Comparison of ENCODE assay signal across 1 cellular context in the genomic region with DNA sequence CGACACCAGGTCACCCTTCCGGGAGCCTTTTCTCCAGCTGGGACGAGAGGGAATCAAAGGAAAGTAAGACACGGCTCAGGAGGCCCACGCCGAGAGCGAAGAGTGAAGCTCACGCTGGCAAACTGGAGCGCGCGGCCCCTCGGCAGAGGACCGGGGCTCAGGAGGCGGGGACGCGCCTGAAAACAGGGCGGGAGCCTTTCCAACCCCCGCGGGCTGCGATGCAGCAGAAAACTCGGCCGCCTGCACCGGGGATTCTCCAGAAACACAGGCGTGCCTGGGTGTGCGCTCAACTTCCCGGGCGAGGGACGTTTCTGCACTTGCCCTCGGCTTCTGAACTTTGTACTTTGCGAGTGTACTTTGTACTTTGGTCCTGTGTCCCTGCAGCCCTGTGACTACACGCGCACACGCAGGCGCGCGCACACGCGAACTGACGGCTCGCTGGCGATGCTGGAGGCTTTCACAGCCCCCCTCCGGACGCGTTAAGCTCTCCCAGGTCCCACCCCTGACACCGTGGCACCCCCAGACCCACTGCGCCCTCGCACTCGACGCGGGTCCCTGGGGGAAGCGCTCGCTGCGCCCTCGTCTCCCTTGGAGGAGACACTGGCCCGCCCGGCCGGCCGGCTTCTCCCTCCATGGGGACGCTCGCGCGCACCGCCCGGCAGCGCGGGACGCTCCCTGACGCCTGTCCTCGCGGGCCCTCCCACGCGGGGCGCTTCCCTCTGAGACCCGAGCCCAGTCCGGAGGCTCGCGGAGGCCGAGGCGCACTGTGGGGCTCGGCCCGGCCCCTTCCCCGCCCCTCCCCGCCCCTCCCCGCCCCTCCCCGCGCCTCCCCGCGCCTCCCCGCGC.
TF ChIP-seq lines count a peak whose summit lies in the region.

No MANE protein-coding gene starts in this region.

TF ChIP-seq in HEK293, 187 proteins besides CTCF, POLR2A, EP300 and RAD21 (continued from another document and continues in another):
- TF ChIP-seq, protein P1, sequence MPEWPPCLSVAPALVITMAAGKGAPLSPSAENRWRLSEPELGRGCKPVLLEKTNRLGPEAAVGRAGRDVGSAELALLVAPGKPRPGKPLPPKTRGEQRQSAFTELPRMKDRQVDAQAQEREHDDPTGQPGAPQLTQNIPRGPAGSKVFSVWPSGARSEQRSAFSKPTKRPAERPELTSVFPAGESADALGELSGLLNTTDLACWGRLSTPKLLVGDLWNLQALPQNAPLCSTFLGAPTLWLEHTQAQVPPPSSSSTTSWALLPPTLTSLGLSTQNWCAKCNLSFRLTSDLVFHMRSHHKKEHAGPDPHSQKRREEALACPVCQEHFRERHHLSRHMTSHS (tag by site-specific recombination; IDR thresholded peaks at IDR 0.05), result no peak
- TF ChIP-seq WT1 (tag by site-specific recombination; IDR thresholded peaks at IDR 0.05), result no peak
- TF ChIP-seq ZNF677 (tag by site-specific recombination; IDR thresholded peaks at IDR 0.05), result no peak
- peak; percentile 27; the same call in 1 of the 2 replicates for TF ChIP-seq ZNF76 (tag by site-specific recombination; IDR thresholded peaks at IDR 0.05; ENCODE audit: borderline replicate concordance, low read depth)
- peak; percentile 38 for TF ChIP-seq KLF8 (tag by site-specific recombination; IDR thresholded peaks at IDR 0.05)
- TF ChIP-seq ZNF501 (tag by site-specific recombination; IDR thresholded peaks at IDR 0.05), result peak; percentile 68; the same call in 1 of the 2 replicates
- TF ChIP-seq ZNF664 (tag by site-specific recombination; IDR thresholded peaks at IDR 0.05), result no peak
- TF ChIP-seq ZNF621 (tag by site-specific recombination; IDR thresholded peaks at IDR 0.05), result no peak
- TF ChIP-seq ZBTB21 (tag by site-specific recombination; IDR thresholded peaks at IDR 0.05), result no peak
- no peak for TF ChIP-seq ZBTB1 (tag by site-specific recombination; IDR thresholded peaks at IDR 0.05)
- TF ChIP-seq ZNF747 (tag by site-specific recombination; IDR thresholded peaks at IDR 0.05), result no peak
- no peak for TF ChIP-seq GFI1B (tag by site-specific recombination; IDR thresholded peaks at IDR 0.05)
- TF ChIP-seq, protein P2, sequence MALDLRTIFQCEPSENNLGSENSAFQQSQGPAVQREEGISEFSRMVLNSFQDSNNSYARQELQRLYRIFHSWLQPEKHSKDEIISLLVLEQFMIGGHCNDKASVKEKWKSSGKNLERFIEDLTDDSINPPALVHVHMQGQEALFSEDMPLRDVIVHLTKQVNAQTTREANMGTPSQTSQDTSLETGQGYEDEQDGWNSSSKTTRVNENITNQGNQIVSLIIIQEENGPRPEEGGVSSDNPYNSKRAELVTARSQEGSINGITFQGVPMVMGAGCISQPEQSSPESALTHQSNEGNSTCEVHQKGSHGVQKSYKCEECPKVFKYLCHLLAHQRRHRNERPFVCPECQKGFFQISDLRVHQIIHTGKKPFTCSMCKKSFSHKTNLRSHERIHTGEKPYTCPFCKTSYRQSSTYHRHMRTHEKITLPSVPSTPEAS (tag by site-specific recombination; IDR thresholded peaks at IDR 0.05), result no peak
- no peak for TF ChIP-seq ZNF350 (tag by site-specific recombination; IDR thresholded peaks at IDR 0.05)
- TF ChIP-seq ZNF776 (tag by site-specific recombination; IDR thresholded peaks at IDR 0.05; ENCODE audit: borderline replicate concordance), result no peak
- peak; percentile 91 for TF ChIP-seq ZNF335 (tag by site-specific recombination; conservative IDR thresholded peaks at IDR 0.05)
- TF ChIP-seq, protein P3, sequence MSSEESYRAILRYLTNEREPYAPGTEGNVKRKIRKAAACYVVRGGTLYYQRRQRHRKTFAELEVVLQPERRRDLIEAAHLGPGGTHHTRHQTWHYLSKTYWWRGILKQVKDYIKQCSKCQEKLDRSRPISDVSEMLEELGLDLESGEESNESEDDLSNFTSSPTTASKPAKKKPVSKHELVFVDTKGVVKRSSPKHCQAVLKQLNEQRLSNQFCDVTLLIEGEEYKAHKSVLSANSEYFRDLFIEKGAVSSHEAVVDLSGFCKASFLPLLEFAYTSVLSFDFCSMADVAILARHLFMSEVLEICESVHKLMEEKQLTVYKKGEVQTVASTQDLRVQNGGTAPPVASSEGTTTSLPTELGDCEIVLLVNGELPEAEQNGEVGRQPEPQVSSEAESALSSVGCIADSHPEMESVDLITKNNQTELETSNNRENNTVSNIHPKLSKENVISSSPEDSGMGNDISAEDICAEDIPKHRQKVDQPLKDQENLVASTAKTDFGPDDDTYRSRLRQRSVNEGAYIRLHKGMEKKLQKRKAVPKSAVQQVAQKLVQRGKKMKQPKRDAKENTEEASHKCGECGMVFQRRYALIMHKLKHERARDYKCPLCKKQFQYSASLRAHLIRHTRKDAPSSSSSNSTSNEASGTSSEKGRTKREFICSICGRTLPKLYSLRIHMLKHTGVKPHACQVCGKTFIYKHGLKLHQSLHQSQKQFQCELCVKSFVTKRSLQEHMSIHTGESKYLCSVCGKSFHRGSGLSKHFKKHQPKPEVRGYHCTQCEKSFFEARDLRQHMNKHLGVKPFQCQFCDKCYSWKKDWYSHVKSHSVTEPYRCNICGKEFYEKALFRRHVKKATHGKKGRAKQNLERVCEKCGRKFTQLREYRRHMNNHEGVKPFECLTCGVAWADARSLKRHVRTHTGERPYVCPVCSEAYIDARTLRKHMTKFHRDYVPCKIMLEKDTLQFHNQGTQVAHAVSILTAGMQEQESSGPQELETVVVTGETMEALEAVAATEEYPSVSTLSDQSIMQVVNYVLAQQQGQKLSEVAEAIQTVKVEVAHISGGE (tag by site-specific recombination; conservative IDR thresholded peaks at IDR 0.05; ENCODE audit: low read depth), result peak; percentile 91
- TF ChIP-seq ZNF843 (tag by site-specific recombination; IDR thresholded peaks at IDR 0.05), result 0 out of 2 replicates have a peak, but pooled peaks have one; percentile 18
- no peak for TF ChIP-seq ZNF585B (tag by site-specific recombination; IDR thresholded peaks at IDR 0.05)
- TF ChIP-seq ZNF223 (tag by site-specific recombination; IDR thresholded peaks at IDR 0.05), result no peak
- no peak for TF ChIP-seq ZNF311 (tag by site-specific recombination; IDR thresholded peaks at IDR 0.05; ENCODE audit: borderline replicate concordance)
- TF ChIP-seq GLIS2 (tag by site-specific recombination; IDR thresholded peaks at IDR 0.05), result peak; percentile 71
- 0 out of 2 replicates have a peak, but pooled peaks have one; percentile 54 for TF ChIP-seq ZBTB7A (tag by site-specific recombination; IDR thresholded peaks at IDR 0.05; ENCODE audit: low read depth)
- TF ChIP-seq SP2 (tag by site-specific recombination; IDR thresholded peaks at IDR 0.05), result peak; percentile 65
- no peak for TF ChIP-seq ZNF658 (tag by site-specific recombination; IDR thresholded peaks at IDR 0.05)
- no peak for TF ChIP-seq ZNF560 (tag by site-specific recombination; IDR thresholded peaks at IDR 0.05; ENCODE audit: borderline replicate concordance)
- TF ChIP-seq ZNF473 (tag by site-specific recombination; IDR thresholded peaks at IDR 0.05), result no peak
- peak; percentile 83 for TF ChIP-seq ZNF2 (tag by site-specific recombination; IDR thresholded peaks at IDR 0.05)
- TF ChIP-seq ZNF341 (tag by site-specific recombination; IDR thresholded peaks at IDR 0.05; ENCODE audit: low read depth), result peak; percentile 74
- no peak for TF ChIP-seq HOXA7 (CRISPR knock-in tag; IDR thresholded peaks at IDR 0.05; ENCODE audit: borderline replicate concordance)
- peak; percentile 28; the same call in 1 of the 2 replicates for TF ChIP-seq SP7 (tag by site-specific recombination; IDR thresholded peaks at IDR 0.05)
- TF ChIP-seq ZNF791 (tag by site-specific recombination; IDR thresholded peaks at IDR 0.05), result no peak
- TF ChIP-seq ZNF391 (tag by site-specific recombination; IDR thresholded peaks at IDR 0.05; ENCODE audit: borderline replicate concordance, low read depth), result no peak
- TF ChIP-seq, protein P4, sequence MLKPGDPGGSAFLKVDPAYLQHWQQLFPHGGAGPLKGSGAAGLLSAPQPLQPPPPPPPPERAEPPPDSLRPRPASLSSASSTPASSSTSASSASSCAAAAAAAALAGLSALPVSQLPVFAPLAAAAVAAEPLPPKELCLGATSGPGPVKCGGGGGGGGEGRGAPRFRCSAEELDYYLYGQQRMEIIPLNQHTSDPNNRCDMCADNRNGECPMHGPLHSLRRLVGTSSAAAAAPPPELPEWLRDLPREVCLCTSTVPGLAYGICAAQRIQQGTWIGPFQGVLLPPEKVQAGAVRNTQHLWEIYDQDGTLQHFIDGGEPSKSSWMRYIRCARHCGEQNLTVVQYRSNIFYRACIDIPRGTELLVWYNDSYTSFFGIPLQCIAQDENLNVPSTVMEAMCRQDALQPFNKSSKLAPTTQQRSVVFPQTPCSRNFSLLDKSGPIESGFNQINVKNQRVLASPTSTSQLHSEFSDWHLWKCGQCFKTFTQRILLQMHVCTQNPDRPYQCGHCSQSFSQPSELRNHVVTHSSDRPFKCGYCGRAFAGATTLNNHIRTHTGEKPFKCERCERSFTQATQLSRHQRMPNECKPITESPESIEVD (tag by site-specific recombination; IDR thresholded peaks at IDR 0.05), result no peak
- TF ChIP-seq, protein P5, sequence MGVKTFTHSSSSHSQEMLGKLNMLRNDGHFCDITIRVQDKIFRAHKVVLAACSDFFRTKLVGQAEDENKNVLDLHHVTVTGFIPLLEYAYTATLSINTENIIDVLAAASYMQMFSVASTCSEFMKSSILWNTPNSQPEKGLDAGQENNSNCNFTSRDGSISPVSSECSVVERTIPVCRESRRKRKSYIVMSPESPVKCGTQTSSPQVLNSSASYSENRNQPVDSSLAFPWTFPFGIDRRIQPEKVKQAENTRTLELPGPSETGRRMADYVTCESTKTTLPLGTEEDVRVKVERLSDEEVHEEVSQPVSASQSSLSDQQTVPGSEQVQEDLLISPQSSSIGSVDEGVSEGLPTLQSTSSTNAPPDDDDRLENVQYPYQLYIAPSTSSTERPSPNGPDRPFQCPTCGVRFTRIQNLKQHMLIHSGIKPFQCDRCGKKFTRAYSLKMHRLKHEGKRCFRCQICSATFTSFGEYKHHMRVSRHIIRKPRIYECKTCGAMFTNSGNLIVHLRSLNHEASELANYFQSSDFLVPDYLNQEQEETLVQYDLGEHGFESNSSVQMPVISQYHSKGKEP (tag by site-specific recombination; IDR thresholded peaks at IDR 0.05), result 0 out of 2 replicates have a peak, but pooled peaks have one; percentile 18
- peak; percentile 42; the same call in 1 of the 2 replicates for TF ChIP-seq PRDM1 (tag by site-specific recombination; IDR thresholded peaks at IDR 0.05)
- TF ChIP-seq, protein P6, sequence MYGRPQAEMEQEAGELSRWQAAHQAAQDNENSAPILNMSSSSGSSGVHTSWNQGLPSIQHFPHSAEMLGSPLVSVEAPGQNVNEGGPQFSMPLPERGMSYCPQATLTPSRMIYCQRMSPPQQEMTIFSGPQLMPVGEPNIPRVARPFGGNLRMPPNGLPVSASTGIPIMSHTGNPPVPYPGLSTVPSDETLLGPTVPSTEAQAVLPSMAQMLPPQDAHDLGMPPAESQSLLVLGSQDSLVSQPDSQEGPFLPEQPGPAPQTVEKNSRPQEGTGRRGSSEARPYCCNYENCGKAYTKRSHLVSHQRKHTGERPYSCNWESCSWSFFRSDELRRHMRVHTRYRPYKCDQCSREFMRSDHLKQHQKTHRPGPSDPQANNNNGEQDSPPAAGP (tag by site-specific recombination; IDR thresholded peaks at IDR 0.05), result 0 out of 2 replicates have a peak, but pooled peaks have one; percentile 44
- TF ChIP-seq YY2 (tag by site-specific recombination; IDR thresholded peaks at IDR 0.05), result no peak
- no peak for TF ChIP-seq ZNF112 (tag by site-specific recombination; IDR thresholded peaks at IDR 0.05)
- peak; percentile 88 for TF ChIP-seq ZBTB8A (tag by site-specific recombination; IDR thresholded peaks at IDR 0.05)
- TF ChIP-seq ZNF140 (tag by site-specific recombination; IDR thresholded peaks at IDR 0.05), result no peak
- no peak for TF ChIP-seq KLF1 (tag by site-specific recombination; IDR thresholded peaks at IDR 0.05)
- TF ChIP-seq ZNF629 (tag by site-specific recombination; IDR thresholded peaks at IDR 0.05), result no peak
- TF ChIP-seq ZNF510 (tag by site-specific recombination; IDR thresholded peaks at IDR 0.05; ENCODE audit: insufficient replicate concordance), result no peak
- TF ChIP-seq ZNF654 (tag by site-specific recombination; IDR thresholded peaks at IDR 0.05; ENCODE audit: low read depth), result no peak
- TF ChIP-seq, protein P7, sequence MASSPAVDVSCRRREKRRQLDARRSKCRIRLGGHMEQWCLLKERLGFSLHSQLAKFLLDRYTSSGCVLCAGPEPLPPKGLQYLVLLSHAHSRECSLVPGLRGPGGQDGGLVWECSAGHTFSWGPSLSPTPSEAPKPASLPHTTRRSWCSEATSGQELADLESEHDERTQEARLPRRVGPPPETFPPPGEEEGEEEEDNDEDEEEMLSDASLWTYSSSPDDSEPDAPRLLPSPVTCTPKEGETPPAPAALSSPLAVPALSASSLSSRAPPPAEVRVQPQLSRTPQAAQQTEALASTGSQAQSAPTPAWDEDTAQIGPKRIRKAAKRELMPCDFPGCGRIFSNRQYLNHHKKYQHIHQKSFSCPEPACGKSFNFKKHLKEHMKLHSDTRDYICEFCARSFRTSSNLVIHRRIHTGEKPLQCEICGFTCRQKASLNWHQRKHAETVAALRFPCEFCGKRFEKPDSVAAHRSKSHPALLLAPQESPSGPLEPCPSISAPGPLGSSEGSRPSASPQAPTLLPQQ (tag by site-specific recombination; IDR thresholded peaks at IDR 0.05), result peak; percentile 30; the same call in 1 of the 2 replicates
- TF ChIP-seq, protein P8, sequence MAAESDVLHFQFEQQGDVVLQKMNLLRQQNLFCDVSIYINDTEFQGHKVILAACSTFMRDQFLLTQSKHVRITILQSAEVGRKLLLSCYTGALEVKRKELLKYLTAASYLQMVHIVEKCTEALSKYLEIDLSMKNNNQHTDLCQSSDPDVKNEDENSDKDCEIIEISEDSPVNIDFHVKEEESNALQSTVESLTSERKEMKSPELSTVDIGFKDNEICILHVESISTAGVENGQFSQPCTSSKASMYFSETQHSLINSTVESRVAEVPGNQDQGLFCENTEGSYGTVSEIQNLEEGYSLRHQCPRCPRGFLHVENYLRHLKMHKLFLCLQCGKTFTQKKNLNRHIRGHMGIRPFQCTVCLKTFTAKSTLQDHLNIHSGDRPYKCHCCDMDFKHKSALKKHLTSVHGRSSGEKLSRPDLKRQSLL (tag by site-specific recombination; IDR thresholded peaks at IDR 0.05), result no peak
- TF ChIP-seq, protein P9, sequence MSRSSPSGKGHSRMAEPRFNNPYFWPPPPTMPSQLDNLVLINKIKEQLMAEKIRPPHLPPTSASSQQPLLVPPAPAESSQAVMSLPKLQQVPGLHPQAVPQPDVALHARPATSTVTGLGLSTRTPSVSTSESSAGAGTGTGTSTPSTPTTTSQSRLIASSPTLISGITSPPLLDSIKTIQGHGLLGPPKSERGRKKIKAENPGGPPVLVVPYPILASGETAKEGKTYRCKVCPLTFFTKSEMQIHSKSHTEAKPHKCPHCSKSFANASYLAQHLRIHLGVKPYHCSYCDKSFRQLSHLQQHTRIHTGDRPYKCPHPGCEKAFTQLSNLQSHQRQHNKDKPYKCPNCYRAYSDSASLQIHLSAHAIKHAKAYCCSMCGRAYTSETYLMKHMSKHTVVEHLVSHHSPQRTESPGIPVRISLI (tag by site-specific recombination; IDR thresholded peaks at IDR 0.05), result no peak
- no peak for TF ChIP-seq ZFP69B (tag by site-specific recombination; IDR thresholded peaks at IDR 0.05)
- TF ChIP-seq ZNF37A (tag by site-specific recombination; IDR thresholded peaks at IDR 0.05), result no peak
- peak; percentile 39; the same call in 1 of the 2 replicates for TF ChIP-seq ZBTB17 (tag by site-specific recombination; IDR thresholded peaks at IDR 0.05)
- TF ChIP-seq TCF7L2 (IDR thresholded peaks at IDR 0.05; ENCODE audit: borderline replicate concordance, low read depth, low read length), result no peak
- no peak for TF ChIP-seq ZNF292 (tag by site-specific recombination; IDR thresholded peaks at IDR 0.05; ENCODE audit: borderline replicate concordance, low read depth)
